23 cellular contexts compared by ENCODE assay signal in genomic region chr15:63083541-63083940, GRCh38. TPM values are rescaled to one million over a fixed set of nuclear protein-coding genes. Genes with fewer than 3 reads are reported as not detected.
DNase-seq lines count a peak whose midpoint lies in the region; ATAC-seq and TF ChIP-seq lines count a peak whose summit lies in the region.
"Had no signal": no experiment of that assay in that cellular context is flagged by ENCODE, and none has a peak within 500 bp of the region (broad histone marks: within the 10 kb centered on the region; RNA-seq: fewer than 3 reads in every experiment).

No MANE protein-coding gene starts in this region.

- DNase-seq in ELF-1 (ENCODE audit: low read depth, low spot score) (peak; percentile 25), RKO (ENCODE audit: low spot score) (no peak), psoas muscle (no peak)
- DNase-seq in effector CD8-positive, alpha-beta T cell (lab: John Stamatoyannopoulos, UW) = no peak
- DNase-seq: activated CD4-positive, alpha-beta memory T cell treated with anti-CD3 and anti-CD28 coated beads for 36 hours; activated CD8-positive, alpha-beta memory T cell treated with anti-CD3 and anti-CD28 coated beads, Interleukin-2, amount 50 U/mL, for 4 hours; activated naive CD4-positive, alpha-beta T cell treated with anti-CD3 and anti-CD28 coated beads for 36 hours; C1 segment of cervical spinal cord; Calu3; DND-41; glutamatergic neuron; left cardiac atrium; NCI-H1092; NCI-H187 treated with DMSO at 0.1 percent for 48 hours; NCI-H69; Peyer's patch; SJCRH30; stimulated activated CD8-positive, alpha-beta memory T cell treated with anti-CD3 and anti-CD28 coated beads, Interleukin-4, amount 100 ng/mL, for 48 hours had no signal

- H3K4me3 ChIP-seq in HUES64 (ENCODE audit: low read length) (no peak overlapping the region), iPS-20b (ENCODE audit: low read length) (no peak overlapping the region), rectal smooth muscle tissue (ENCODE audit: low read length) (no peak overlapping the region), psoas muscle (no peak overlapping the region)
- H3K4me3 ChIP-seq: Peyer's patch, SJCRH30, tibial nerve had no signal

- H3K27ac ChIP-seq in HUES64 (ENCODE audit: low read depth, low read length) (peak overlapping the region; percentile 86; the same call in 1 of the 2 replicates), iPS-20b (ENCODE audit: low read length) (peak overlapping the region; percentile 37), rectal smooth muscle tissue (ENCODE audit: low read depth, low read length) (peak overlapping the region; percentile 55), psoas muscle (no peak overlapping the region)
- H3K27ac ChIP-seq: SJCRH30, tibial nerve had no signal

- TF ChIP-seq CTCF in psoas muscle (IDR thresholded peaks at IDR 0.05) = no peak

- no peaks in the 10 kb centered on the region for H3K9me3 ChIP-seq in HUES64 (ENCODE audit: insufficient read depth, low read depth, low read length)
- H3K9me3 ChIP-seq in iPS-20b (ENCODE audit: insufficient read depth, low read depth, low read length) = no peaks in the 10 kb centered on the region
- no peaks in the 10 kb centered on the region for H3K9me3 ChIP-seq in psoas muscle
- H3K9me3 ChIP-seq: Peyer's patch, SJCRH30, tibial nerve had no signal

- H3K4me1 ChIP-seq in HUES64 (ENCODE audit: insufficient read depth, low read length) (peaks cover 59% of the 10 kb centered on the region), iPS-20b (ENCODE audit: insufficient read depth, low read length) (peaks cover 45% of the 10 kb centered on the region), rectal smooth muscle tissue (ENCODE audit: control insufficient read depth, insufficient read depth, low read length) (peaks cover 17% of the 10 kb centered on the region), psoas muscle (peaks cover 11% of the 10 kb centered on the region)
- H3K4me1 ChIP-seq: Peyer's patch had no signal

- no peak overlapping the region for H3K9ac ChIP-seq in HUES64 (ENCODE audit: low read depth, low read length)
- peak overlapping the region; percentile 62 for H3K9ac ChIP-seq in iPS-20b (ENCODE audit: low read depth, low read length)
- no peak overlapping the region for H3K9ac ChIP-seq in rectal smooth muscle tissue (ENCODE audit: low read length)

- intact Hi-C loops in psoas muscle (cut with DNase I) = no loop called here

- 88% methylated on average over 11 of the region's 11 CpGs for WGBS in HUES64
- WGBS in psoas muscle, 3 donors = 86 to 89% (median 86%) methylated on average over 11 of the region's 11 CpGs

- H3K27me3 ChIP-seq in HUES64 (ENCODE audit: insufficient read depth, low read length) (no peaks in the 10 kb centered on the region), iPS-20b (ENCODE audit: insufficient read depth, low read length) (no peaks in the 10 kb centered on the region), rectal smooth muscle tissue (ENCODE audit: control insufficient read depth, insufficient read depth, low read length) (no peaks in the 10 kb centered on the region), psoas muscle (ENCODE audit: insufficient read depth in 3 of 3, low read length in 2 of 3) (no peaks in the 10 kb centered on the region)
- H3K27me3 ChIP-seq: Peyer's patch, SJCRH30, tibial nerve had no signal

- ATAC-seq in psoas muscle = no peak
- ATAC-seq: activated CD4-positive, CD25-positive, alpha-beta regulatory T cell treated with anti-CD3 and anti-CD28 coated beads, Interleukin-2, amount 50 U/mL, for 24 hours had no signal

- H3K36me3 ChIP-seq in HUES64 (ENCODE audit: insufficient read depth, low read length) = no peaks in the 10 kb centered on the region
- H3K36me3 ChIP-seq in iPS-20b (ENCODE audit: insufficient read depth, low read depth, low read length) = no peaks in the 10 kb centered on the region
- no peaks in the 10 kb centered on the region for H3K36me3 ChIP-seq in rectal smooth muscle tissue (ENCODE audit: control insufficient read depth, insufficient read depth, low read length)
- no peaks in the 10 kb centered on the region for H3K36me3 ChIP-seq in psoas muscle (ENCODE audit: insufficient read depth in 1 of 2, low read depth in 1 of 2)
- H3K36me3 ChIP-seq: Peyer's patch, SJCRH30, tibial nerve had no signal

RNA-seq across cellular contexts. Expression of gene LACTB, which starts 38.1 kb away (rescaled TPM):
- polyA plus RNA-seq in HUES64 (2013, experiment 1 of 2) = 6.9 TPM
- 8.7 TPM for polyA plus RNA-seq in HUES64 (2013, experiment 2 of 2)
- 10 to 100 TPM; 23.0 to 44.0 (median 33.7) TPM for total RNA-seq in psoas muscle
- 10 to 100 TPM; 24.9 to 44.6 (median 29.7) TPM for polyA plus RNA-seq in psoas muscle

RNA-seq across cellular contexts. Expression of gene TPM1, which starts 41.0 kb away (rescaled TPM):
- polyA plus RNA-seq in HUES64 (2013, experiment 1 of 2) = 315 TPM
- 324 TPM for polyA plus RNA-seq in HUES64 (2013, experiment 2 of 2)
- 1,000 to 10,000 TPM; 1,097 to 5,131 (median 2,563) TPM for total RNA-seq in psoas muscle
- 1,000 to 10,000 TPM; 1,146 to 4,515 (median 3,805) TPM for polyA plus RNA-seq in psoas muscle
